ENCODE assay signal across 8 cellular contexts in genomic region chr9:109968702-109969450, GRCh38.
DNase-seq lines count a peak whose midpoint lies in the region; TF ChIP-seq lines count a peak whose summit lies in the region.

No MANE protein-coding gene starts in this region.

- intact Hi-C loops in esophagus squamous epithelium (cut with DNase I) (no loop called here), lower leg skin (cut with DNase I; ENCODE audit: low total_unique reads) (no loop called here)

- H3K9ac ChIP-seq in NT2/D1 (ENCODE audit: insufficient read length, low read depth): no peak overlapping the region

- peak; percentile 5 for DNase-seq in NCI-H146 (lab: John Stamatoyannopoulos, UW)
- DNase-seq in NCI-H146 treated with DMSO at 0.1 percent for 48 hours (lab: John Stamatoyannopoulos, UW; ENCODE audit: unreplicated experiment): no peak
- peak; percentile 18 for DNase-seq in NT2/D1 (ENCODE audit: low read depth, low spot score)
- DNase-seq in esophagus squamous epithelium (lab: John Stamatoyannopoulos, UW): no peak
- DNase-seq in osteocyte (ENCODE audit: extremely low spot score, unreplicated experiment): no peak
- no peak for DNase-seq in tibial nerve (ENCODE audit: low spot score in 2 of 2)
- DNase-seq in superior temporal gyrus (ENCODE audit: extremely low spot score): no peak
- no peak for DNase-seq in lower leg skin (ENCODE audit: low spot score in 2 of 2)

- H3K27ac ChIP-seq in esophagus squamous epithelium: peak overlapping the region in 3 of 4 donors; percentile 32 to 60 (median 47)
- peak overlapping the region in 1 of 4 donors; percentile 56 for H3K27ac ChIP-seq in tibial nerve

- no peaks in the 10 kb centered on the region for H3K9me3 ChIP-seq in NT2/D1 (ENCODE audit: insufficient read depth, low read length)
- no peaks in the 10 kb centered on the region for H3K9me3 ChIP-seq in esophagus squamous epithelium
- no peaks in the 10 kb centered on the region for H3K9me3 ChIP-seq in tibial nerve

- peaks cover 15% of the 10 kb centered on the region for H3K36me3 ChIP-seq in NT2/D1 (ENCODE audit: insufficient read depth, insufficient read length, low read length)
- H3K36me3 ChIP-seq in esophagus squamous epithelium: no peaks in the 10 kb centered on the region
- H3K36me3 ChIP-seq in tibial nerve: no peaks in the 10 kb centered on the region

- TF ChIP-seq CTCF in esophagus squamous epithelium (IDR thresholded peaks at IDR 0.05): peak in 1 of 6 experiments; percentile 9
- peak; percentile 40 for TF ChIP-seq CTCF in osteocyte (IDR thresholded peaks at IDR 0.05)
- TF ChIP-seq CTCF in tibial nerve (IDR thresholded peaks at IDR 0.05): peak in 1 of 5 experiments; percentile 13
- TF ChIP-seq CTCF in lower leg skin (IDR thresholded peaks at IDR 0.05): no peak

- no peaks in the 10 kb centered on the region for H3K27me3 Mint-ChIP-seq in osteocyte (ENCODE audit: unreplicated experiment)

- H3K9me3 Mint-ChIP-seq in osteocyte (ENCODE audit: unreplicated experiment): no peaks in the 10 kb centered on the region

- H3K4me3 Mint-ChIP-seq in osteocyte (ENCODE audit: unreplicated experiment): no peak overlapping the region

- H3K27me3 ChIP-seq in NT2/D1 (ENCODE audit: insufficient read depth, insufficient read length) (no peaks in the 10 kb centered on the region), esophagus squamous epithelium (no peaks in the 10 kb centered on the region), tibial nerve (no peaks in the 10 kb centered on the region)

- H3K4me3 ChIP-seq in NT2/D1 (ENCODE audit: insufficient read length, low read depth): no peak overlapping the region
- no peak overlapping the region for H3K4me3 ChIP-seq in esophagus squamous epithelium
- no peak overlapping the region for H3K4me3 ChIP-seq in tibial nerve
- H3K4me3 ChIP-seq in lower leg skin (ENCODE audit: low read depth, poor library complexity, severe bottlenecking): no peak overlapping the region

- no peak for TF ChIP-seq POLR2A in esophagus squamous epithelium (IDR thresholded peaks at IDR 0.05)
- no peak for TF ChIP-seq POLR2A in tibial nerve (IDR thresholded peaks at IDR 0.05)
- no peak for TF ChIP-seq POLR2A in lower leg skin (IDR thresholded peaks at IDR 0.05)

- H3K4me1 Mint-ChIP-seq in osteocyte (ENCODE audit: unreplicated experiment): peaks cover 32% of the 10 kb centered on the region

- peak overlapping the region; percentile 36 for H3K27ac Mint-ChIP-seq in osteocyte (ENCODE audit: unreplicated experiment)

- no peak for TF ChIP-seq EP300 in tibial nerve (IDR thresholded peaks at IDR 0.05)

- H3K4me1 ChIP-seq in NT2/D1 (ENCODE audit: insufficient read depth, insufficient read length): peaks cover 3% of the 10 kb centered on the region
- H3K4me1 ChIP-seq in esophagus squamous epithelium: peaks cover 0 to 18% (median 9%) of the 10 kb centered on the region in 3 donors
- peaks cover 0 to 26% (median 15%) of the 10 kb centered on the region in 4 donors for H3K4me1 ChIP-seq in tibial nerve

- WGBS in esophagus squamous epithelium, 2 donors: 66 to 70% methylated on average over 9 of the region's 9 CpGs
- 65% methylated on average over 9 of the region's 9 CpGs for WGBS in tibial nerve, 2 donors
- 78 to 80% methylated on average over 9 of the region's 9 CpGs for WGBS in lower leg skin, 2 donors

- no peaks in the 10 kb centered on the region for H3K36me3 Mint-ChIP-seq in osteocyte (ENCODE audit: unreplicated experiment)

Comparison
In these comparisons a context has a peak if more than half of its experiments do, and no peak if none do; other contexts are left out.
1. DNase-seq: peak in NCI-H146 (single experiment) and NT2/D1 (single experiment); none in NCI-H146 treated with DMSO at 0.1 percent for 48 hours (single experiment), esophagus squamous epithelium (single experiment), osteocyte (single experiment), tibial nerve (0 of 2), superior temporal gyrus (single experiment) and lower leg skin (0 of 2).